Comparison of ENCODE assay signal across 8 cellular contexts in genomic region chr19:14090509-14091085, GRCh38. TPM values are rescaled to one million over a fixed set of nuclear protein-coding genes. Genes with fewer than 3 reads are reported as not detected.
DNase-seq lines count a peak whose midpoint lies in the region; ATAC-seq and TF ChIP-seq lines count a peak whose summit lies in the region.

SAMD1 (minus strand) TSS chr19:14090751.

- no peaks in the 10 kb centered on the region for H3K27me3 Mint-ChIP-seq in activated naive CD8-positive, alpha-beta T cell treated with anti-CD3 and anti-CD28 coated beads for 36 hours
- H3K27me3 Mint-ChIP-seq in osteocyte (ENCODE audit: unreplicated experiment) = no peaks in the 10 kb centered on the region

- H3K9me3 Mint-ChIP-seq in activated naive CD8-positive, alpha-beta T cell treated with anti-CD3 and anti-CD28 coated beads for 36 hours = peaks cover 11% of the 10 kb centered on the region
- H3K9me3 Mint-ChIP-seq in osteocyte (ENCODE audit: unreplicated experiment) = no peaks in the 10 kb centered on the region

- DNase-seq in D341Med (ENCODE audit: low spot score) = peak; percentile 93
- DNase-seq in Kasumi-1 (lab: John Stamatoyannopoulos, UW) = peak; percentile 69 to 79
- DNase-seq in SKM-1 treated with dmso at 0.1 percent for 144 hours (lab: John Stamatoyannopoulos, UW; ENCODE audit: unreplicated experiment) = peak; percentile 52
- peak; percentile 76 for DNase-seq in activated naive CD8-positive, alpha-beta T cell treated with anti-CD3 and anti-CD28 coated beads for 36 hours
- peak; percentile 96 for DNase-seq in Right ventricle myocardium inferior (ENCODE audit: missing footprints)
- peak; percentile 91 for DNase-seq in osteocyte (ENCODE audit: extremely low spot score, unreplicated experiment)
- DNase-seq in superior temporal gyrus (ENCODE audit: extremely low spot score) = peak; percentile 66

- peak within 1 kb of the TSS; percentile 96 for H3K4me3 Mint-ChIP-seq in activated naive CD8-positive, alpha-beta T cell treated with anti-CD3 and anti-CD28 coated beads for 36 hours
- H3K4me3 Mint-ChIP-seq in osteocyte (ENCODE audit: unreplicated experiment) = peak within 1 kb of the TSS; percentile 98

- peaks cover 31% of the 10 kb centered on the region for H3K36me3 Mint-ChIP-seq in activated naive CD8-positive, alpha-beta T cell treated with anti-CD3 and anti-CD28 coated beads for 36 hours
- peaks cover 14% of the 10 kb centered on the region for H3K36me3 Mint-ChIP-seq in osteocyte (ENCODE audit: unreplicated experiment)

- ATAC-seq in GM21723 (IDR thresholded peaks at IDR 0.05; ENCODE audit: unreplicated experiment) = peak; percentile 26
- peak; percentile 73 for ATAC-seq in Right ventricle myocardium inferior

- TF ChIP-seq CTCF in osteocyte (IDR thresholded peaks at IDR 0.05) = no peak

- H3K4me1 Mint-ChIP-seq in activated naive CD8-positive, alpha-beta T cell treated with anti-CD3 and anti-CD28 coated beads for 36 hours = peaks cover 14% of the 10 kb centered on the region
- peaks cover 15% of the 10 kb centered on the region for H3K4me1 Mint-ChIP-seq in osteocyte (ENCODE audit: unreplicated experiment)

- intact Hi-C loops in Right ventricle myocardium inferior (cut with DNase I) = loop anchor here (1.0 to 2.0 kb wide), 2 partner anchors 22 to 47 kb away; a partner anchor contains a TSS

- peak within 1 kb of the TSS; percentile 96 for H3K27ac Mint-ChIP-seq in activated naive CD8-positive, alpha-beta T cell treated with anti-CD3 and anti-CD28 coated beads for 36 hours
- peak within 1 kb of the TSS; percentile 96 for H3K27ac Mint-ChIP-seq in osteocyte (ENCODE audit: unreplicated experiment)

RNA-seq across cellular contexts. Expression of gene SAMD1, which starts in this region (rescaled TPM):
- total RNA-seq in activated naive CD8-positive, alpha-beta T cell treated with anti-CD3 and anti-CD28 coated beads for 36 hours = 10 to 100 TPM; 66.7 to 68.0 TPM
- 60.2 TPM for total RNA-seq in Right ventricle myocardium inferior
- total RNA-seq in osteocyte = 34.9 and 38.9 TPM in 2 replicates

Comparison
In these comparisons a context has a peak if more than half of its experiments do, and no peak if none do; other contexts are left out.
1. Peak in every context shown above with its lines: DNase-seq and ATAC-seq.